8 cellular contexts compared by ENCODE assay signal in genomic region chr16:2919511-2920255, GRCh38. TPM values are rescaled to one million over a fixed set of nuclear protein-coding genes. Genes with fewer than 3 reads are reported as not detected.
DNase-seq lines count a peak whose midpoint lies in the region; ATAC-seq, FAIRE-seq and TF ChIP-seq lines count a peak whose summit lies in the region.

No MANE protein-coding gene starts in this region.

- H3K79me1 ChIP-seq in mesenchymal stem cell (replicated peaks; ENCODE audit: low read length, poor library complexity, severe bottlenecking) = peaks cover 26% of the 10 kb centered on the region

- TF ChIP-seq CTCF in A549 (IDR thresholded peaks at IDR 0.05) = peak; percentile 88
- TF ChIP-seq CTCF in activated CD8-positive, alpha-beta T cell treated with anti-CD3 and anti-CD28 coated beads for 36 hours (IDR thresholded peaks at IDR 0.05) = peak; percentile 97

- no peak for TF ChIP-seq EP300 in A549 (IDR thresholded peaks at IDR 0.05)

- H3K9ac ChIP-seq in mesenchymal stem cell (ENCODE audit: low read length) = peak overlapping the region; percentile 68

- H2BK12ac ChIP-seq in mesenchymal stem cell (ENCODE audit: low read length in 2 of 2) = no peak overlapping the region

- TF ChIP-seq POLR2A in A549 (IDR thresholded peaks at IDR 0.05; ENCODE audit: low read length) (no peak), GM12891 (IDR thresholded peaks at IDR 0.05; ENCODE audit: low read depth, low read length) (no peak)

- H3K27ac ChIP-seq in A549 = no peak overlapping the region
- no peak overlapping the region for H3K27ac ChIP-seq in effector memory CD4-positive, alpha-beta T cell (ENCODE audit: insufficient read depth, low read length, poor library complexity, severe bottlenecking)
- no peak overlapping the region for H3K27ac ChIP-seq in mesenchymal stem cell (ENCODE audit: low read length, poor library complexity, severe bottlenecking)

- no peak overlapping the region for H2AFZ ChIP-seq in mesenchymal stem cell (ENCODE audit: low read depth, low read length)

- no peak overlapping the region for H3K4me3 ChIP-seq in A549
- no peak overlapping the region for H3K4me3 ChIP-seq in effector memory CD4-positive, alpha-beta T cell (ENCODE audit: insufficient read depth, low read depth, low read length, poor library complexity, severe bottlenecking)
- no peak overlapping the region for H3K4me3 ChIP-seq in mesenchymal stem cell (ENCODE audit: insufficient read depth in 1 of 2, low read depth in 1 of 2, low read length in 2 of 2)

- H3K4me1 Mint-ChIP-seq in activated CD8-positive, alpha-beta T cell treated with anti-CD3 and anti-CD28 coated beads for 36 hours (ENCODE audit: low read depth) = peaks cover 9% of the 10 kb centered on the region

- no peaks in the 10 kb centered on the region for H3K9me3 ChIP-seq in A549
- no peaks in the 10 kb centered on the region for H3K9me3 ChIP-seq in effector memory CD4-positive, alpha-beta T cell (ENCODE audit: control insufficient read depth, low read length)
- H3K9me3 ChIP-seq in mesenchymal stem cell (ENCODE audit: control insufficient read depth, low read length) = no peaks in the 10 kb centered on the region

- H2AK5ac ChIP-seq in mesenchymal stem cell (ENCODE audit: low read length, severe bottlenecking) = no peak overlapping the region

- WGBS in A549 (ENCODE audit: missing lambda C conversion rate) = 30% methylated on average over 13 of the region's 13 CpGs
- WGBS in mesenchymal stem cell = 20% methylated on average over 9 of the region's 13 CpGs

- H2BK15ac ChIP-seq in mesenchymal stem cell (ENCODE audit: low read depth, poor library complexity, severe bottlenecking) = no peak overlapping the region

- H3K4me2 ChIP-seq in A549 (no peak overlapping the region), mesenchymal stem cell (ENCODE audit: low read length, poor library complexity, severe bottlenecking) (no peak overlapping the region)

- CTCF ChIA-PET in A549 (lab: Yijun Ruan, JAX) = interaction anchor here (0.7 to 14.3 kb wide), 46 partner anchors 7 to 244 kb away, joined by 3 to 87 read pairs (median 4); partner anchors contain the start of genes FLYWCH1, FLYWCH2 and KCTD5
- CTCF ChIA-PET in activated CD8-positive, alpha-beta T cell treated with anti-CD3 and anti-CD28 coated beads for 36 hours (lab: Charles Lee) = interaction anchor here (0.6 to 7.4 kb wide), 27 partner anchors 8 to 135 kb away, joined by 3 to 61 read pairs (median 4); partner anchors contain the start of genes FLYWCH1, FLYWCH2 and PRSS41

- H3K36me3 ChIP-seq in effector memory CD4-positive, alpha-beta T cell (ENCODE audit: control insufficient read depth, insufficient read depth, low read length) = peaks cover 3% of the 10 kb centered on the region
- peaks cover 39 to 49% of the 10 kb centered on the region in 2 experiments for H3K36me3 ChIP-seq in mesenchymal stem cell (ENCODE audit: control insufficient read depth in 1 of 2, insufficient read depth in 2 of 2, low read depth in 1 of 2, low read length in 2 of 2)

- no peak for FAIRE-seq in A549 (lab: Jason Lieb, UNC)
- peak; percentile 87 for FAIRE-seq in GM12891 (lab: Jason Lieb, UNC)

- H3K4me1 ChIP-seq in A549 (peaks cover 13% of the 10 kb centered on the region), mesenchymal stem cell (ENCODE audit: control insufficient read depth, insufficient read depth, low read depth, low read length) (peaks cover 4% of the 10 kb centered on the region)
- no peaks in the 10 kb centered on the region for H3K4me1 ChIP-seq in effector memory CD4-positive, alpha-beta T cell (ENCODE audit: control insufficient read depth, insufficient read depth, low read length, poor library complexity, severe bottlenecking)

- no peak overlapping the region for H3K4me3 Mint-ChIP-seq in activated CD8-positive, alpha-beta T cell treated with anti-CD3 and anti-CD28 coated beads for 36 hours

- no peak overlapping the region for H2BK120ac ChIP-seq in mesenchymal stem cell (ENCODE audit: low read depth, low read length)

- POLR2A ChIA-PET in A549 (lab: Yijun Ruan, JAX) = interaction anchor here (0.7 to 1.7 kb wide), 2 partner anchors 14 to 52 kb away, joined by 5 to 10 read pairs; no protein-coding TSS in a partner anchor
- POLR2A ChIA-PET in activated CD8-positive, alpha-beta T cell treated with anti-CD3 and anti-CD28 coated beads for 36 hours (lab: Charles Lee) = interaction anchor here (1.0 kb wide), 1 partner anchor 153 kb away, joined by 3 read pairs; no protein-coding TSS in a partner anchor

- H2BK5ac ChIP-seq in mesenchymal stem cell (ENCODE audit: low read depth, low read length, poor library complexity, severe bottlenecking) = no peak overlapping the region

- intact Hi-C loops in activated CD8-positive, alpha-beta T cell treated with anti-CD3 and anti-CD28 coated beads for 36 hours (cut with micrococcal nuclease) = no loop called here

- peak overlapping the region; percentile 55 for H4K8ac ChIP-seq in mesenchymal stem cell (ENCODE audit: low read length)

- no peak overlapping the region for H3K23ac ChIP-seq in mesenchymal stem cell (ENCODE audit: low read length in 2 of 2)

- peaks cover 5% of the 10 kb centered on the region for H3K36me3 Mint-ChIP-seq in activated CD8-positive, alpha-beta T cell treated with anti-CD3 and anti-CD28 coated beads for 36 hours (ENCODE audit: low read depth)

- no peak overlapping the region for H3K14ac ChIP-seq in mesenchymal stem cell (ENCODE audit: low read length in 2 of 2)

- H3K27me3 Mint-ChIP-seq in activated CD8-positive, alpha-beta T cell treated with anti-CD3 and anti-CD28 coated beads for 36 hours = no peaks in the 10 kb centered on the region

- H3K18ac ChIP-seq in mesenchymal stem cell (ENCODE audit: low read depth in 1 of 2, low read length in 2 of 2) = no peak overlapping the region

- H3K4ac ChIP-seq in mesenchymal stem cell (ENCODE audit: low read depth in 1 of 2, low read length in 2 of 2) = no peak overlapping the region

- H3K9me3 Mint-ChIP-seq in activated CD8-positive, alpha-beta T cell treated with anti-CD3 and anti-CD28 coated beads for 36 hours = no peaks in the 10 kb centered on the region

- no peak overlapping the region for H4K91ac ChIP-seq in mesenchymal stem cell (ENCODE audit: low read length)

- no peak overlapping the region for H3K27ac Mint-ChIP-seq in activated CD8-positive, alpha-beta T cell treated with anti-CD3 and anti-CD28 coated beads for 36 hours

- no peaks in the 10 kb centered on the region for H3K27me3 ChIP-seq in effector memory CD4-positive, alpha-beta T cell (replicated peaks; ENCODE audit: control insufficient read depth, insufficient read depth, low read length, poor library complexity, severe bottlenecking)
- no peaks in the 10 kb centered on the region for H3K27me3 ChIP-seq in mesenchymal stem cell (ENCODE audit: control insufficient read depth in 1 of 2, insufficient read depth in 1 of 2, low read length in 2 of 2)

- TF ChIP-seq RAD21 in A549 (conservative IDR thresholded peaks at IDR 0.05 in 1 of 2, IDR thresholded peaks at IDR 0.05 in 1 of 2) = peak; percentile 81

- DNase-seq in A549 (ENCODE audit: low read depth in 1 of 2, low spot score in 1 of 2) (peak; percentile 61 to 73), GM12891 (ENCODE audit: insufficient read length, low spot score) (no peak), NCI-H345 treated with DMSO at 0.1 percent for 48 hours (lab: John Stamatoyannopoulos, UW; ENCODE audit: unreplicated experiment) (peak; percentile 32), mesenchymal stem cell (peak; percentile 74)
- peak; percentile 80 for DNase-seq in activated CD8-positive, alpha-beta T cell treated with anti-CD3 and anti-CD28 coated beads for 36 hours
- DNase-seq in effector memory CD4-positive, alpha-beta T cell = peak; percentile 37 to 51 (median 39)
- peak; percentile 29 for DNase-seq in stimulated activated naive CD4-positive, alpha-beta T cell treated with Interleukin-2 at 50 U/mL for 16 hours (lab: John Stamatoyannopoulos, UW)

- ATAC-seq in A549 (peak; percentile 69 to 71; a peak in 5 of 6 replicates), GM18517 (IDR thresholded peaks at IDR 0.05; ENCODE audit: unreplicated experiment) (no peak)
- ATAC-seq in activated CD8-positive, alpha-beta T cell treated with anti-CD3 and anti-CD28 coated beads for 36 hours = peak; percentile 88

RNA-seq across cellular contexts. Expression of gene FLYWCH1, which starts 8.0 kb away (rescaled TPM):
- polyA plus RNA-seq in A549 (2011; rRNA removed) (9.3 and 10.6 TPM in 2 replicates), A549 (2017; fragmentation: RNase III; extraction: RNeasy Plus Mini Kit Qiagen cat#74134 plus additional on column Dnase treatment) (20.5 to 22.5 TPM (median 22.3 TPM) in 3 replicates)
- 25.4 and 33.8 TPM in 2 replicates for polyA plus RNA-seq in A549 (2012; cell fraction: cytosol; rRNA removed)
- polyA plus RNA-seq in A549 (2012; cell fraction: nucleus; rRNA removed) = 108 and 114 TPM in 2 replicates
- 6.8 and 12.8 TPM in 2 replicates for polyA minus RNA-seq in A549 (2011; rRNA and poly(A)+ RNA removed)
- 16.5 TPM for polyA plus RNA-seq in GM12891 (2012; ENCODE audit: low read depth, missing spikeins)
- total RNA-seq in activated CD8-positive, alpha-beta T cell treated with anti-CD3 and anti-CD28 coated beads for 36 hours = 10 to 100 TPM; 33.4 to 34.9 TPM
- polyA plus RNA-seq in mesenchymal stem cell (2013, experiment 1 of 2) = 18.4 TPM
- 17.3 TPM for polyA plus RNA-seq in mesenchymal stem cell (2013, experiment 2 of 2)

RNA-seq across cellular contexts. Expression of gene FLYWCH2, which starts 36.7 kb away (rescaled TPM):
- polyA plus RNA-seq in A549 (2011; rRNA removed) (22.7 and 23.2 TPM in 2 replicates), A549 (2017; fragmentation: RNase III; extraction: RNeasy Plus Mini Kit Qiagen cat#74134 plus additional on column Dnase treatment) (40.1 to 42.1 TPM (median 41.2 TPM) in 3 replicates)
- polyA plus RNA-seq in A549 (2012; cell fraction: cytosol; rRNA removed) = 67.8 and 89.3 TPM in 2 replicates
- polyA plus RNA-seq in A549 (2012; cell fraction: nucleus; rRNA removed) = 52.7 and 59.0 TPM in 2 replicates
- 6.4 and 7.4 TPM in 2 replicates for polyA minus RNA-seq in A549 (2011; rRNA and poly(A)+ RNA removed)
- polyA plus RNA-seq in GM12891 (2012; ENCODE audit: low read depth, missing spikeins) = 15.3 TPM
- total RNA-seq in activated CD8-positive, alpha-beta T cell treated with anti-CD3 and anti-CD28 coated beads for 36 hours = 10 to 100 TPM; 18.9 to 19.3 TPM
- polyA plus RNA-seq in mesenchymal stem cell (2013, experiment 1 of 2) = 32.0 TPM
- 33.1 TPM for polyA plus RNA-seq in mesenchymal stem cell (2013, experiment 2 of 2)

RNA-seq across cellular contexts. Expression of gene KREMEN2, which starts 44.4 kb away (rescaled TPM):
- polyA plus RNA-seq in A549 (2011; rRNA removed) (0.28 and 0.35 TPM in 2 replicates), A549 (2017; fragmentation: RNase III; extraction: RNeasy Plus Mini Kit Qiagen cat#74134 plus additional on column Dnase treatment) (1.4 to 1.6 TPM (median 1.5 TPM) in 3 replicates)
- polyA plus RNA-seq in A549 (2012; cell fraction: cytosol; rRNA removed) = 1.9 and 3.0 TPM in 2 replicates
- 7.3 and 11.0 TPM in 2 replicates for polyA plus RNA-seq in A549 (2012; cell fraction: nucleus; rRNA removed)
- 0.15 TPM in 1 of 2 replicates, not detected in the other for polyA minus RNA-seq in A549 (2011; rRNA and poly(A)+ RNA removed)
- polyA plus RNA-seq in GM12891 (2012; ENCODE audit: low read depth, missing spikeins) = 0.44 TPM
- under 1 TPM in 1 of 2 experiments, not detected in 1; 0.22 TPM for total RNA-seq in activated CD8-positive, alpha-beta T cell treated with anti-CD3 and anti-CD28 coated beads for 36 hours
- not detected for polyA plus RNA-seq in mesenchymal stem cell (2013, experiment 1 of 2)
- 0.01 TPM for polyA plus RNA-seq in mesenchymal stem cell (2013, experiment 2 of 2)

RNA-seq across cellular contexts. Expression of gene PAQR4, which starts 49.5 kb away (rescaled TPM):
- polyA plus RNA-seq in A549 (2011; rRNA removed) (8.0 and 9.0 TPM in 2 replicates), A549 (2017; fragmentation: RNase III; extraction: RNeasy Plus Mini Kit Qiagen cat#74134 plus additional on column Dnase treatment) (17.5 to 18.6 TPM (median 18.5 TPM) in 3 replicates)
- polyA plus RNA-seq in A549 (2012; cell fraction: cytosol; rRNA removed) = 22.4 and 35.8 TPM in 2 replicates
- polyA plus RNA-seq in A549 (2012; cell fraction: nucleus; rRNA removed) = 57.2 and 62.4 TPM in 2 replicates
- 7.6 and 9.4 TPM in 2 replicates for polyA minus RNA-seq in A549 (2011; rRNA and poly(A)+ RNA removed)
- 8.9 TPM for polyA plus RNA-seq in GM12891 (2012; ENCODE audit: low read depth, missing spikeins)
- total RNA-seq in activated CD8-positive, alpha-beta T cell treated with anti-CD3 and anti-CD28 coated beads for 36 hours = 10 to 100 TPM; 29.4 to 30.4 TPM
- 4.9 TPM for polyA plus RNA-seq in mesenchymal stem cell (2013, experiment 1 of 2)
- 4.8 TPM for polyA plus RNA-seq in mesenchymal stem cell (2013, experiment 2 of 2)
